In the genomic region with DNA sequence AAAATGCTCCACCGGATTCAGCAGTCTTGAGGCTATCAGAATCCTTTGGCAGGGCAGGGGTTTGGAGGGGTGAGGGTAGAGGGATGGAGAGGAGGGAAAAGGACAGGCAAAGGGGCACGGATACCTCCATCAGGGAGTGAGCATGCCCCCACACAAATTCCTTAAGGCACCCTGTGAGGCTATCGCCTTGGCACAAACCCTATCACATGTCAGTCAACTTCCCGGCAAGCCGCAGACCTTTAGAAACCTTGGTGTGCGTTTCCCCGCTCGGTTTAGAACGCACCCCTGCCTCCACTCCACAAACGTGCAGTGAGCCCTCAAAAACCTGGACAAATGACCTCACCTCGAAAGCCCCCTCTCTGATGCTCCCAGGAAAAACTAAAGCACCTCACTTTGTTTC, we compare ENCODE assay signal across 8 cellular contexts. TPM values are rescaled to one million over a fixed set of nuclear protein-coding genes. Genes with fewer than 3 reads are reported as not detected.
A peak's percentile ranks its signal among the peaks of the same experiment; 100 is the strongest.
DNase-seq lines count a peak whose midpoint lies in the region; ATAC-seq and TF ChIP-seq lines count a peak whose summit lies in the region.

No MANE protein-coding gene starts in this region.

- peak overlapping the region in 2 of 3 donors; percentile 81 to 99 for H3K27ac Mint-ChIP-seq in IgD-negative memory B cell
- peak overlapping the region; percentile 92 to 100 (median 97) for H3K27ac Mint-ChIP-seq in naive thymus-derived CD8-positive, alpha-beta T cell

- POLR2A ChIA-PET in BJ (lab: Charles Lee) = no interaction called here
- POLR2A ChIA-PET in naive thymus-derived CD8-positive, alpha-beta T cell (lab: Charles Lee) = interaction anchor here (0.7 to 1.0 kb wide), 2 partner anchors 12 to 1128 kb away, joined by 3 to 4 read pairs; no protein-coding TSS in a partner anchor

- no peak for DNase-seq in BJ (ENCODE audit: low read depth)
- DNase-seq in choroid plexus epithelial cell (ENCODE audit: low read depth) = no peak
- DNase-seq in naive thymus-derived CD8-positive, alpha-beta T cell = peak in 1 of 10 donors; percentile 8
- DNase-seq in mesenteric fat pad (ENCODE audit: low spot score) = no peak
- DNase-seq in DMS 273 treated with DMSO at 0.1 percent for 48 hours (lab: John Stamatoyannopoulos, UW) = no peak
- no peak for DNase-seq in KG1 (lab: John Stamatoyannopoulos, UW)

- H3K9me3 Mint-ChIP-seq in IgD-negative memory B cell = peaks cover 0 to 3% (median 0%) of the 10 kb centered on the region in 3 donors
- no peaks in the 10 kb centered on the region for H3K9me3 Mint-ChIP-seq in naive thymus-derived CD8-positive, alpha-beta T cell

- no peak for ATAC-seq in naive thymus-derived CD8-positive, alpha-beta T cell
- no peak for ATAC-seq in GM19395 (IDR thresholded peaks at IDR 0.05; ENCODE audit: unreplicated experiment)

- H3K4me1 Mint-ChIP-seq in IgD-negative memory B cell = peaks cover 4 to 10% (median 7%) of the 10 kb centered on the region in 3 donors
- peaks cover 4 to 30% (median 22%) of the 10 kb centered on the region in 4 donors for H3K4me1 Mint-ChIP-seq in naive thymus-derived CD8-positive, alpha-beta T cell

- peaks cover 3% of the 10 kb centered on the region for H3K27me3 Mint-ChIP-seq in IgD-negative memory B cell
- H3K27me3 Mint-ChIP-seq in naive thymus-derived CD8-positive, alpha-beta T cell = no peaks in the 10 kb centered on the region

- CTCF ChIA-PET in BJ (lab: Yijun Ruan, JAX) = no interaction called here

- H3K4me3 ChIP-seq in BJ (ENCODE audit: low read depth, low read length) (peak overlapping the region; percentile 65), choroid plexus epithelial cell (ENCODE audit: low read depth, low read length) (peak overlapping the region; percentile 88)

- H3K36me3 Mint-ChIP-seq in IgD-negative memory B cell = peaks cover 3% of the 10 kb centered on the region
- peaks cover 0 to 8% (median 6%) of the 10 kb centered on the region in 3 donors for H3K36me3 Mint-ChIP-seq in naive thymus-derived CD8-positive, alpha-beta T cell

- TF ChIP-seq CTCF in BJ (IDR thresholded peaks at IDR 0.05; ENCODE audit: insufficient read depth, low read depth, low read length) (no peak), choroid plexus epithelial cell (conservative IDR thresholded peaks at IDR 0.05; ENCODE audit: low read depth, low read length) (no peak)

- no peaks in the 10 kb centered on the region for H3K36me3 ChIP-seq in BJ (ENCODE audit: control insufficient read depth, insufficient read depth, low read length)

- no peaks in the 10 kb centered on the region for H3K27me3 ChIP-seq in BJ (ENCODE audit: control insufficient read depth, insufficient read depth, low read length)

- peak overlapping the region; percentile 84 to 100 (median 98) for H3K4me3 Mint-ChIP-seq in IgD-negative memory B cell
- peak overlapping the region; percentile 89 to 100 (median 96) for H3K4me3 Mint-ChIP-seq in naive thymus-derived CD8-positive, alpha-beta T cell

RNA-seq across cellular contexts. Expression of a gene that starts 0.4 kb away (rescaled TPM):
- polyA plus RNA-seq in BJ (2011; rRNA removed) = 9.3 and 13.2 TPM in 2 replicates
- 7.6 and 9.0 TPM in 2 replicates for polyA minus RNA-seq in BJ (2011; rRNA and poly(A)+ RNA removed)
- polyA plus RNA-seq in IgD-negative memory B cell = 8.8 TPM
- total RNA-seq in naive thymus-derived CD8-positive, alpha-beta T cell = 10 to 100 TPM; 13.0 to 15.1 TPM
- polyA plus RNA-seq in naive thymus-derived CD8-positive, alpha-beta T cell = 10 to 100 TPM in 2 of 3 donors, 1 to 10 TPM in 1; 8.0 to 18.3 (median 15.5) TPM
- 13.8 TPM for total RNA-seq in mesenteric fat pad
